In genomic region chr6:88695936-88696335, GRCh38 we compare ENCODE assay signal across 29 cellular contexts.
"Had no signal": no experiment of that assay in that cellular context is flagged by ENCODE, and none has a peak within 500 bp of the region (broad histone marks: within the 10 kb centered on the region; RNA-seq: fewer than 3 reads in every experiment).

No MANE protein-coding gene starts in this region.

- ATAC-seq: naive thymus-derived CD8-positive, alpha-beta T cell; natural killer cell treated with Interleukin-12 subunit alpha and Interleukin-12 subunit beta and Interleukin-15 and Interleukin-18, amount 100 ng/mL, for 72 hours; pancreas; right cardiac atrium; sciatic nerve; stimulated activated memory B cell treated with anti-CD40 and anti-IgM and Interleukin-4, amounts not matched to agents 10 μg/mL and 1 μg/mL and 100 μg/mL, for 72 hours; stimulated activated naive CD8-positive, alpha-beta T cell treated with anti-CD3 and anti-CD28 coated beads, Interleukin-15, amount 100 ng/mL, for 72 hours; stimulated activated naive CD8-positive, alpha-beta T cell treated with anti-CD3 and anti-CD28 coated beads, Interleukin-15, Interleukin-2, amounts not matched to agents 100 U/mL and 50 U/mL, for 24 hours had no signal

- H3K4me3 ChIP-seq: pancreas, prostate gland, skin epidermis, smooth muscle cell, spleen, thoracic aorta, thyroid gland, tibial nerve, upper lobe of left lung, vagina had no signal

- H3K27ac ChIP-seq: neutrophil, pancreas, prostate gland, skin epidermis, spleen, thoracic aorta, thyroid gland, tibial nerve, upper lobe of left lung, vagina had no signal

- H3K4me2 ChIP-seq: smooth muscle cell had no signal

- H3K9me3 ChIP-seq: neutrophil, pancreas, prostate gland, thyroid gland had no signal

- H3K27me3 ChIP-seq: neutrophil, pancreas, spleen, thyroid gland, tibial nerve, upper lobe of left lung, vagina had no signal

- H3K36me3 ChIP-seq: neutrophil, pancreas, prostate gland, thoracic aorta, thyroid gland, upper lobe of left lung, vagina had no signal

- FAIRE-seq: pancreas, urothelium cell line had no signal

- H3K4me1 ChIP-seq: pancreas, prostate gland, spleen, thyroid gland, tibial nerve, upper lobe of left lung, vagina had no signal

- DNase-seq: naive thymus-derived CD8-positive, alpha-beta T cell; nephron progenitor cell; nucleus accumbens; pancreas; right cardiac atrium; spleen; stimulated activated CD4-positive, alpha-beta T cell treated with anti-CD3 and anti-CD28 coated beads, Interleukin-12 subunit alpha, Interleukin-12 subunit beta, amount 100 ng/mL, for 4 hours; stimulated activated CD4-positive, alpha-beta T cell treated with anti-CD3 and anti-CD28 coated beads, Interleukin-1b, Interleukin-23, amount 100 ng/mL, for 48 hours; stimulated activated CD4-positive, alpha-beta T cell treated with anti-CD3 and anti-CD28 coated beads, Interleukin-4, amount 100 ng/mL, for 1 hour; stimulated activated CD4-positive, alpha-beta T cell treated with anti-CD3 and anti-CD28 coated beads, Interleukin-4, amount 100 ng/mL, for 4 hours; stimulated activated CD8-positive, alpha-beta memory T cell treated with anti-CD3 and anti-CD28 coated beads, Interleukin-4, amount 100 ng/mL, for 48 hours; stimulated activated naive CD4-positive, alpha-beta T cell; stimulated activated naive CD8-positive, alpha-beta T cell treated with anti-CD3 and anti-CD28 coated beads, Interleukin-15, amount 100 ng/mL, for 72 hours; stimulated activated naive CD8-positive, alpha-beta T cell treated with anti-CD3 and anti-CD28 coated beads, Interleukin-15, Interleukin-2, amounts not matched to agents 100 U/mL and 50 U/mL, for 24 hours; substantia nigra; thyroid gland; trophoblast cell; upper lobe of left lung had no signal
